In genomic region chr15:59523702-59524101, GRCh38 we compare ENCODE assay signal across 22 cellular contexts.
DNase-seq lines count a peak whose midpoint lies in the region; ATAC-seq, FAIRE-seq and TF ChIP-seq lines count a peak whose summit lies in the region.
"Had no signal": no experiment of that assay in that cellular context is flagged by ENCODE, and none has a peak within 500 bp of the region (broad histone marks: within the 10 kb centered on the region; RNA-seq: fewer than 3 reads in every experiment).

No MANE protein-coding gene starts in this region.

- H3K4me3 Mint-ChIP-seq in T-cell = peak overlapping the region in 2 of 3 donors; percentile 6 to 73
- H3K4me3 Mint-ChIP-seq in type B pancreatic cell = no peak overlapping the region
- no peak overlapping the region for H3K4me3 Mint-ChIP-seq in activated naive CD4-positive, alpha-beta T cell treated with anti-CD3 and anti-CD28 coated beads for 36 hours
- H3K4me3 Mint-ChIP-seq: activated T-cell treated with anti-CD3 and anti-CD28 coated beads, Interleukin-2, amount 50 U/mL, for 24 hours had no signal

- ATAC-seq in HepG2 (no peak; the same call in 2 of the 3 replicates), right lobe of liver (no peak), T-cell (replicated peaks in 1 of 4) (no peak), lower lobe of right lung (peak in 1 of 2 donors; percentile 15), HG03095 (IDR thresholded peaks at IDR 0.05; ENCODE audit: unreplicated experiment) (no peak)
- ATAC-seq: HCT116 had no signal

- CTCF ChIA-PET in HepG2 (lab: Yijun Ruan, JAX; ENCODE audit: low intra/inter-chr PET ratio, low total read pairs) = no interaction called here
- CTCF ChIA-PET in T-cell (lab: Charles Lee) = interaction anchor here in 1 of 2 donors (0.6 to 1.5 kb wide), 4 partner anchors 9 to 684 kb away, joined by 3 to 4 read pairs (median 4); no protein-coding TSS in a partner anchor
- CTCF ChIA-PET in activated naive CD4-positive, alpha-beta T cell treated with anti-CD3 and anti-CD28 coated beads for 36 hours (lab: Charles Lee) = interaction anchor here (1.0 to 1.9 kb wide), 3 partner anchors 9 to 22 kb away, joined by 3 to 15 read pairs (median 3); no protein-coding TSS in a partner anchor

- TF ChIP-seq POLR2A in HepG2 (IDR thresholded peaks at IDR 0.05; ENCODE audit: insufficient read depth in 1 of 2, low read depth in 2 of 2, low read length in 2 of 2) (no peak), right lobe of liver (IDR thresholded peaks at IDR 0.05) (no peak)

- peaks cover 18% of the 10 kb centered on the region for H3K4me1 ChIP-seq in HepG2 (ENCODE audit: insufficient read depth, low read length)
- no peaks in the 10 kb centered on the region for H3K4me1 ChIP-seq in right lobe of liver
- no peaks in the 10 kb centered on the region for H3K4me1 ChIP-seq in lower lobe of right lung
- H3K4me1 ChIP-seq: ascending aorta, testis, vagina had no signal

- H3K4me1 Mint-ChIP-seq in T-cell = peaks cover 27 to 40% (median 36%) of the 10 kb centered on the region in 3 donors
- peaks cover 2% of the 10 kb centered on the region for H3K4me1 Mint-ChIP-seq in type B pancreatic cell (ENCODE audit: unreplicated experiment)
- H3K4me1 Mint-ChIP-seq in activated naive CD4-positive, alpha-beta T cell treated with anti-CD3 and anti-CD28 coated beads for 36 hours (ENCODE audit: low read depth) = peaks cover 31% of the 10 kb centered on the region

- no peaks in the 10 kb centered on the region for H3K36me3 ChIP-seq in HepG2 (replicated peaks in 1 of 2; ENCODE audit: control insufficient read depth in 1 of 2, insufficient read depth in 2 of 2, low read length in 2 of 2)
- H3K36me3 ChIP-seq in right lobe of liver = no peaks in the 10 kb centered on the region
- H3K36me3 ChIP-seq in lower lobe of right lung = no peaks in the 10 kb centered on the region
- H3K36me3 ChIP-seq: ascending aorta, vagina had no signal

- H3K27ac Mint-ChIP-seq in T-cell = peak overlapping the region; percentile 40 to 78
- H3K27ac Mint-ChIP-seq in type B pancreatic cell = no peak overlapping the region
- H3K27ac Mint-ChIP-seq in activated naive CD4-positive, alpha-beta T cell treated with anti-CD3 and anti-CD28 coated beads for 36 hours = no peak overlapping the region
- H3K27ac Mint-ChIP-seq: activated T-cell treated with anti-CD3 and anti-CD28 coated beads, Interleukin-2, amount 50 U/mL, for 24 hours had no signal

- WGBS in HepG2 (ENCODE audit: low lambda C conversion rate) = 73% methylated on average over 5 of the region's 6 CpGs
- 67% methylated on average over 4 of the region's 6 CpGs for WGBS in right lobe of liver (ENCODE audit: insufficient coverage, low coverage, low lambda C conversion rate, missing lambda C conversion rate)

- POLR2A ChIA-PET in HepG2 (lab: Yijun Ruan, JAX) (interaction anchor here (1.3 kb wide), 1 partner anchor 134 kb away, joined by 3 read pairs; the partner anchor contains the start of gene GTF2A2), T-cell (lab: Charles Lee) (no interaction called here)

- H3K27me3 ChIP-seq in HepG2 (ENCODE audit: control insufficient read depth in 1 of 2, insufficient read depth in 2 of 2, low read length in 2 of 2) (peaks cover 0 to 5% of the 10 kb centered on the region in 2 experiments; a peak in 1 of 5 replicates), right lobe of liver (no peaks in the 10 kb centered on the region), lower lobe of right lung (ENCODE audit: low read depth) (no peaks in the 10 kb centered on the region)
- H3K27me3 ChIP-seq: ascending aorta, dorsolateral prefrontal cortex, testis, vagina had no signal

- DNase-seq in HepG2 (ENCODE audit: low spot score) = no peak
- DNase-seq in right lobe of liver = no peak
- DNase-seq in T-cell = no peak
- DNase-seq in lower lobe of right lung = no peak
- DNase-seq in type B pancreatic cell (ENCODE audit: extremely low spot score, unreplicated experiment) = peak; percentile 8
- DNase-seq in NCI-H2227 treated with DMSO at 0.1 percent for 48 hours (lab: John Stamatoyannopoulos, UW) = no peak
- no peak for DNase-seq in activated naive CD4-positive, alpha-beta T cell treated with anti-CD3 and anti-CD28 coated beads for 36 hours
- DNase-seq: ACHN; activated CD4-positive, CD25-positive, alpha-beta regulatory T cell; DMS 273 treated with DMSO at 0.1 percent for 48 hours; dorsolateral prefrontal cortex; NCI-H446; PC-9; testis had no signal

- H3K36me3 Mint-ChIP-seq in T-cell (no peaks in the 10 kb centered on the region), type B pancreatic cell (no peaks in the 10 kb centered on the region)
- H3K36me3 Mint-ChIP-seq in activated naive CD4-positive, alpha-beta T cell treated with anti-CD3 and anti-CD28 coated beads for 36 hours (ENCODE audit: low read depth) = no peaks in the 10 kb centered on the region

- BruUV-seq in HepG2 (replicated peaks; lab: Mats Ljungman, UMichigan) = no TSS peak

- H3K27me3 Mint-ChIP-seq in T-cell = peaks cover 0 to 8% of the 10 kb centered on the region in 2 donors
- H3K27me3 Mint-ChIP-seq in type B pancreatic cell = peaks cover under 1% of the 10 kb centered on the region
- no peaks in the 10 kb centered on the region for H3K27me3 Mint-ChIP-seq in activated naive CD4-positive, alpha-beta T cell treated with anti-CD3 and anti-CD28 coated beads for 36 hours (ENCODE audit: low read depth)

- no peak for FAIRE-seq in HepG2 (lab: Jason Lieb, UNC)
- FAIRE-seq: keratinocyte had no signal

- TF ChIP-seq CTCF in HepG2 (CRISPR knock-in tag; IDR thresholded peaks at IDR 0.05) (no peak), right lobe of liver (IDR thresholded peaks at IDR 0.05) (no peak), lower lobe of right lung (IDR thresholded peaks at IDR 0.05) (no peak), type B pancreatic cell (conservative IDR thresholded peaks at IDR 0.05) (no peak)

- H3K9me3 Mint-ChIP-seq in T-cell (no peaks in the 10 kb centered on the region), type B pancreatic cell (no peaks in the 10 kb centered on the region)
- H3K9me3 Mint-ChIP-seq in activated naive CD4-positive, alpha-beta T cell treated with anti-CD3 and anti-CD28 coated beads for 36 hours = no peaks in the 10 kb centered on the region
- H3K9me3 Mint-ChIP-seq: activated T-cell treated with anti-CD3 and anti-CD28 coated beads, Interleukin-2, amount 50 U/mL, for 24 hours had no signal

- no peaks in the 10 kb centered on the region for H4K20me1 ChIP-seq in HepG2 (ENCODE audit: insufficient read depth, low read length)

- peak overlapping the region; percentile 65 for H3K4me2 ChIP-seq in HepG2 (ENCODE audit: low read depth, low read length)
- H3K4me2 ChIP-seq: PC-9, smooth muscle cell had no signal

- H3K4me3 ChIP-seq in HepG2 (replicated peaks in 1 of 3; ENCODE audit: insufficient read depth in 1 of 3, low read depth in 2 of 3, low read length in 3 of 3) (peak overlapping the region in 1 of 3 experiments; percentile 56; a peak in 1 of 6 replicates), right lobe of liver (no peak overlapping the region), lower lobe of right lung (no peak overlapping the region)
- H3K4me3 ChIP-seq: ascending aorta, dorsolateral prefrontal cortex, PC-9, smooth muscle cell, testis, vagina had no signal

- in situ Hi-C loops in HepG2 (cut with HindIII; ENCODE audit: extremely low pct_ligation_motif_present, low pct_unique_long_range_greater_than_20kb) = no loop called here

- H3K27ac ChIP-seq in HepG2 (ENCODE audit: extremely low read length, insufficient read depth, low read length) = no peak overlapping the region
- H3K27ac ChIP-seq in right lobe of liver = no peak overlapping the region
- peak overlapping the region; percentile 11 for H3K27ac ChIP-seq in lower lobe of right lung
- H3K27ac ChIP-seq: ascending aorta, C4-2B, PC-9, testis, vagina had no signal

- no peaks in the 10 kb centered on the region for H3K79me2 ChIP-seq in HepG2 (ENCODE audit: insufficient read depth, low read length)

- H3K9me3 ChIP-seq in HepG2 (ENCODE audit: low read length) = no peaks in the 10 kb centered on the region
- no peaks in the 10 kb centered on the region for H3K9me3 ChIP-seq in right lobe of liver
- no peaks in the 10 kb centered on the region for H3K9me3 ChIP-seq in lower lobe of right lung
- H3K9me3 ChIP-seq: ascending aorta, testis, vagina had no signal

- TF ChIP-seq EP300 in HepG2 (IDR thresholded peaks at IDR 0.05; ENCODE audit: low read depth in 2 of 2, low read length in 2 of 2) (no peak), HepG2 (CRISPR knock-in tag; IDR thresholded peaks at IDR 0.05; ENCODE audit: borderline replicate concordance) (no peak)

- intact Hi-C loops in HepG2 (cut with micrococcal nuclease; ENCODE audit: unreplicated experiment) (no loop called here), right lobe of liver (cut with DNase I) (no loop called here), lower lobe of right lung (cut with DNase I) (no loop called here)
- intact Hi-C loops in activated naive CD4-positive, alpha-beta T cell treated with anti-CD3 and anti-CD28 coated beads for 36 hours (cut with micrococcal nuclease) = no loop called here

- no peak overlapping the region for H3K9ac ChIP-seq in HepG2 (ENCODE audit: insufficient read depth, low read depth, low read length)

- H2AFZ ChIP-seq in HepG2 (ENCODE audit: low read length) = no peak overlapping the region
- H2AFZ ChIP-seq: PC-9 had no signal

- no peak for TF ChIP-seq RAD21 in HepG2 (CRISPR knock-in tag; IDR thresholded peaks at IDR 0.05)

TF ChIP-seq in HepG2, 621 proteins besides CTCF, POLR2A, EP300 and RAD21:
- TF ChIP-seq FOSL1 (CRISPR knock-in tag; IDR thresholded peaks at IDR 0.05; ENCODE audit: borderline replicate concordance) (no peak), ZNF629 (CRISPR knock-in tag; conservative IDR thresholded peaks at IDR 0.05) (peak; percentile 74; the same call in 1 of the 2 replicates)

Comparison
In these comparisons a context has a peak if more than half of its experiments do, and no peak if none do; other contexts are left out.
1. H3K27ac Mint-ChIP-seq: peak in T-cell (2 of 2); none in type B pancreatic cell (single experiment) and activated naive CD4-positive, alpha-beta T cell treated with anti-CD3 and anti-CD28 coated beads for 36 hours (single experiment).
2. H3K4me3 Mint-ChIP-seq: peak in T-cell (2 of 3); none in type B pancreatic cell (single experiment) and activated naive CD4-positive, alpha-beta T cell treated with anti-CD3 and anti-CD28 coated beads for 36 hours (single experiment).